Comparison of ENCODE assay signal across 8 cellular contexts in genomic region chr11:2531277-2531986, GRCh38.
DNase-seq lines count a peak whose midpoint lies in the region; ATAC-seq and TF ChIP-seq lines count a peak whose summit lies in the region.

No MANE protein-coding gene starts in this region.

- no peaks in the 10 kb centered on the region for H3K27me3 Mint-ChIP-seq in activated T-cell treated with anti-CD3 and anti-CD28 coated beads, Interleukin-2, amount 50 U/mL, for 72 hours (ENCODE audit: low read depth)

- no peaks in the 10 kb centered on the region for H3K9me3 Mint-ChIP-seq in activated T-cell treated with anti-CD3 and anti-CD28 coated beads, Interleukin-2, amount 50 U/mL, for 72 hours

- H3K36me3 Mint-ChIP-seq in activated T-cell treated with anti-CD3 and anti-CD28 coated beads, Interleukin-2, amount 50 U/mL, for 72 hours (ENCODE audit: insufficient read depth in 2 of 2), result no peaks in the 10 kb centered on the region

- H3K79me1 ChIP-seq in neuronal stem cell (ENCODE audit: low read depth, low read length), result peaks cover 2% of the 10 kb centered on the region

- CTCF ChIA-PET in AG04450 (lab: Charles Lee), result interaction anchor here (0.6 to 7.0 kb wide), 30 partner anchors 8 to 560 kb away, joined by 3 to 403 read pairs (median 3); partner anchors contain the start of genes CDKN1C and PHLDA2

- H2BK5ac ChIP-seq in neuronal stem cell (ENCODE audit: low read length), result no peak overlapping the region

- H2BK12ac ChIP-seq in neuronal stem cell (ENCODE audit: low read length), result no peak overlapping the region

- H2BK15ac ChIP-seq in neuronal stem cell (ENCODE audit: low read length), result peak overlapping the region; percentile 99

- peak overlapping the region; percentile 87 for H3K18ac ChIP-seq in neuronal stem cell (ENCODE audit: low read length)

- no peak overlapping the region for H3K9ac ChIP-seq in OCI-LY3 (ENCODE audit: low read length)
- no peak overlapping the region for H3K9ac ChIP-seq in neuronal stem cell (ENCODE audit: low read depth, low read length, poor library complexity)

- H3K4me1 ChIP-seq in OCI-LY3 (ENCODE audit: low read length), result peaks cover 17% of the 10 kb centered on the region
- H3K4me1 ChIP-seq in neuronal stem cell (ENCODE audit: control insufficient read depth in 2 of 2, insufficient read depth in 1 of 2, low read depth in 1 of 2, low read length in 2 of 2), result peaks cover 15 to 19% of the 10 kb centered on the region in 2 donors

- H2AFZ ChIP-seq in OCI-LY3 (ENCODE audit: low read depth, low read length) (no peak overlapping the region), neuronal stem cell (ENCODE audit: low read length) (peak overlapping the region; percentile 25)

- H3K14ac ChIP-seq in neuronal stem cell (ENCODE audit: low read length), result no peak overlapping the region

- H3K27me3 ChIP-seq in AG04450 (ENCODE audit: control insufficient read depth, insufficient read depth, low read length), result peaks cover 11% of the 10 kb centered on the region
- no peaks in the 10 kb centered on the region; the same call in 1 of the 2 replicates for H3K27me3 ChIP-seq in OCI-LY3 (ENCODE audit: low read depth, low read length)
- H3K27me3 ChIP-seq in neuronal stem cell (ENCODE audit: control insufficient read depth in 3 of 3, insufficient read depth in 3 of 3, low read depth in 1 of 3, low read length in 3 of 3), result peaks cover 0 to 4% (median 3%) of the 10 kb centered on the region in 3 experiments

- H3K36me3 ChIP-seq in OCI-LY3 (replicated peaks; ENCODE audit: low read depth, low read length) (no peaks in the 10 kb centered on the region), neuronal stem cell (replicated peaks in 1 of 2; ENCODE audit: control insufficient read depth in 2 of 2, insufficient read depth in 2 of 2, low read length in 2 of 2) (no peaks in the 10 kb centered on the region)

- H3K4me3 ChIP-seq in AG04450 (ENCODE audit: low read depth, low read length) (no peak overlapping the region), OCI-LY3 (ENCODE audit: low read length) (no peak overlapping the region), neuronal stem cell (ENCODE audit: low read length in 2 of 2) (no peak overlapping the region)

- H3K4me3 Mint-ChIP-seq in activated T-cell treated with anti-CD3 and anti-CD28 coated beads, Interleukin-2, amount 50 U/mL, for 72 hours, result no peak overlapping the region

- no peak overlapping the region for H3K4ac ChIP-seq in neuronal stem cell (ENCODE audit: low read length)

- no peak overlapping the region for H2BK120ac ChIP-seq in neuronal stem cell (ENCODE audit: low read depth, low read length)

- peak overlapping the region; percentile 4 for H3K23ac ChIP-seq in neuronal stem cell (ENCODE audit: low read depth, low read length, poor library complexity)

- TF ChIP-seq CTCF in AG04450 (IDR thresholded peaks at IDR 0.05; ENCODE audit: low read depth, low read length) (peak; percentile 90), GM20000 (IDR thresholded peaks at IDR 0.05; ENCODE audit: extremely low read depth, missing control alignments) (peak; percentile 82), OCI-LY3 (IDR thresholded peaks at IDR 0.05; ENCODE audit: low read depth, low read length) (peak; percentile 89)

- H3K79me2 ChIP-seq in OCI-LY3 (ENCODE audit: low read length), result no peaks in the 10 kb centered on the region

- no peak overlapping the region for H4K91ac ChIP-seq in neuronal stem cell (ENCODE audit: low read depth, low read length, poor library complexity)

- no peak overlapping the region for H4K8ac ChIP-seq in neuronal stem cell (ENCODE audit: low read depth, low read length)

- H3K9me3 ChIP-seq in AG04450 (ENCODE audit: control insufficient read depth, insufficient read depth, low read length), result no peaks in the 10 kb centered on the region; the same call in 1 of the 2 replicates
- H3K9me3 ChIP-seq in OCI-LY3 (ENCODE audit: insufficient read depth, low read length), result no peaks in the 10 kb centered on the region
- no peaks in the 10 kb centered on the region for H3K9me3 ChIP-seq in neuronal stem cell (replicated peaks in 1 of 2; ENCODE audit: control insufficient read depth in 2 of 2, insufficient read depth in 1 of 2, low read depth in 1 of 2, low read length in 2 of 2)

- H2AK5ac ChIP-seq in neuronal stem cell (ENCODE audit: low read depth, low read length), result peak overlapping the region; percentile 90

- ATAC-seq in activated T-cell treated with anti-CD3 and anti-CD28 coated beads, Interleukin-2, amount 50 U/mL, for 72 hours (replicated peaks in 1 of 2), result peak; percentile 30 to 49
- ATAC-seq in GM18519 (IDR thresholded peaks at IDR 0.05; ENCODE audit: low FRiP score, unreplicated experiment), result no peak

- no peaks in the 10 kb centered on the region for H4K20me1 ChIP-seq in OCI-LY3 (ENCODE audit: insufficient read depth, low read length)

- DNase-seq in AG04450 (ENCODE audit: low read depth, low spot score) (peak; percentile 20), GM20000 (ENCODE audit: low spot score) (peak; percentile 83), fibroblast of peridontal ligament (ENCODE audit: extremely low read depth) (peak; percentile 44), neuronal stem cell (ENCODE audit: low spot score) (peak; percentile 80), substantia nigra (lab: John Stamatoyannopoulos, UW) (peak in 43 of 49 donors; percentile 15 to 84 (median 54))
- peak; percentile 67 to 79 for DNase-seq in activated T-cell treated with anti-CD3 and anti-CD28 coated beads, Interleukin-2, amount 50 U/mL, for 72 hours

- H3K27ac ChIP-seq in AG04450 (ENCODE audit: low read depth, low read length), result no peak overlapping the region
- no peak overlapping the region for H3K27ac ChIP-seq in OCI-LY3 (ENCODE audit: low read length)
- H3K27ac ChIP-seq in neuronal stem cell (replicated peaks; ENCODE audit: low read length), result no peak overlapping the region
- H3K27ac ChIP-seq in substantia nigra (ENCODE audit: low read depth, low read length, poor library complexity, severe bottlenecking), result no peak overlapping the region

- H3K4me2 ChIP-seq in OCI-LY3 (ENCODE audit: low read length) (no peak overlapping the region; the same call in 1 of the 2 replicates), neuronal stem cell (ENCODE audit: insufficient read depth, low read length, poor library complexity, severe bottlenecking) (no peak overlapping the region)

- POLR2A ChIA-PET in AG04450 (lab: Yijun Ruan, JAX), result interaction anchor here (0.7 to 3.4 kb wide), 5 partner anchors 131 to 360 kb away, joined by 3 to 46 read pairs (median 5); partner anchors contain the start of genes CD81, CDKN1C and TSSC4

- peaks cover 24% of the 10 kb centered on the region for H3K4me1 Mint-ChIP-seq in activated T-cell treated with anti-CD3 and anti-CD28 coated beads, Interleukin-2, amount 50 U/mL, for 72 hours (ENCODE audit: low read depth)

- WGBS in neuronal stem cell (ENCODE audit: extremely low coverage in 2 of 2, insufficient read length in 2 of 2, insufficient replicate concordance in 1 of 2), 2 donors, result no CpG with 5 or more reads among the region's 14 CpGs

- no peak overlapping the region for H3K27ac Mint-ChIP-seq in activated T-cell treated with anti-CD3 and anti-CD28 coated beads, Interleukin-2, amount 50 U/mL, for 72 hours

Comparison
In these comparisons a context has a peak if more than half of its experiments do, and no peak if none do; other contexts are left out.
1. DNase-seq: peak in every context shown above with its lines; median percentile 83 in GM20000; 80 in neuronal stem cell; 73 in activated T-cell treated with anti-CD3 and anti-CD28 coated beads, Interleukin-2, amount 50 U/mL, for 72 hours; 54 in substantia nigra; 44 in fibroblast of peridontal ligament; 20 in AG04450.